ENCODE assay signal across 14 cellular contexts in genomic region chrX:153931151-153931550, GRCh38. TPM values are rescaled to one million over a fixed set of nuclear protein-coding genes. Genes with fewer than 3 reads are reported as not detected.
DNase-seq lines count a peak whose midpoint lies in the region; FAIRE-seq and TF ChIP-seq lines count a peak whose summit lies in the region.
"Had no signal": no experiment of that assay in that cellular context is flagged by ENCODE, and none has a peak within 500 bp of the region (broad histone marks: within the 10 kb centered on the region; RNA-seq: fewer than 3 reads in every experiment).

No MANE protein-coding gene starts in this region.

- peaks cover 33% of the 10 kb centered on the region for H3K4me1 Mint-ChIP-seq in activated CD4-positive, alpha-beta T cell treated with anti-CD3 and anti-CD28 coated beads, Interleukin-2, amount 10 ng/mL, durations not matched to agents 7 days and 5 days
- H3K4me1 Mint-ChIP-seq in activated CD4-positive, alpha-beta memory T cell treated with anti-CD3 and anti-CD28 coated beads, Interleukin-2, amount 10 ng/mL, durations not matched to agents 7 days and 5 days: peaks cover 34% of the 10 kb centered on the region
- peaks cover 19% of the 10 kb centered on the region for H3K4me1 Mint-ChIP-seq in nephron progenitor cell

- no peak for DNase-seq in activated CD4-positive, alpha-beta T cell treated with anti-CD3 and anti-CD28 coated beads, Interleukin-2, amount 10 ng/mL, durations not matched to agents 7 days and 5 days
- no peak for DNase-seq in activated CD4-positive, alpha-beta T cell treated with anti-CD3 and anti-CD28 coated beads, Interleukin-2, amount 50 U/mL, for 4 hours
- no peak for DNase-seq in activated CD4-positive, alpha-beta memory T cell treated with anti-CD3 and anti-CD28 coated beads, Interleukin-2, amount 10 ng/mL, durations not matched to agents 7 days and 5 days
- DNase-seq in nephron progenitor cell (no peak), frontal cortex (ENCODE audit: low spot score in 2 of 2) (no peak)
- DNase-seq in activated CD8-positive, alpha-beta memory T cell treated with anti-CD3 and anti-CD28 coated beads, Interleukin-2, amount 50 U/mL, for 48 hours: no peak
- DNase-seq: hippocampal formation; Kasumi-1; NCI-H1417; occipital lobe; RPMI8226; stimulated activated CD4-positive, alpha-beta T cell treated with anti-CD3 and anti-CD28 coated beads, Interleukin-2, amount 100 ng/mL, for 48 hours; stimulated activated CD8-positive, alpha-beta memory T cell treated with anti-CD3 and anti-CD28 coated beads, Interleukin-4, amount 100 ng/mL, for 48 hours had no signal

- CTCF ChIA-PET in activated CD4-positive, alpha-beta T cell treated with anti-CD3 and anti-CD28 coated beads, Interleukin-2, amount 10 ng/mL, durations not matched to agents 7 days and 5 days (lab: Charles Lee): interaction anchor here (16.0 kb wide), 1 partner anchor 17 kb away, joined by 205 read pairs; the partner anchor contains the start of gene RENBP
- CTCF ChIA-PET in activated CD4-positive, alpha-beta memory T cell treated with anti-CD3 and anti-CD28 coated beads, Interleukin-2, amount 10 ng/mL, durations not matched to agents 7 days and 5 days (lab: Charles Lee): interaction anchor here (10.4 kb wide), 1 partner anchor 17 kb away, joined by 148 read pairs; the partner anchor contains the start of gene RENBP

- no peaks in the 10 kb centered on the region for H3K9me3 Mint-ChIP-seq in activated CD4-positive, alpha-beta T cell treated with anti-CD3 and anti-CD28 coated beads, Interleukin-2, amount 10 ng/mL, durations not matched to agents 7 days and 5 days
- no peaks in the 10 kb centered on the region for H3K9me3 Mint-ChIP-seq in activated CD4-positive, alpha-beta memory T cell treated with anti-CD3 and anti-CD28 coated beads, Interleukin-2, amount 10 ng/mL, durations not matched to agents 7 days and 5 days
- H3K9me3 Mint-ChIP-seq in nephron progenitor cell: peaks cover 51% of the 10 kb centered on the region

- TF ChIP-seq CTCF in nephron progenitor cell (IDR thresholded peaks at IDR 0.05): no peak

- POLR2A ChIA-PET in activated CD4-positive, alpha-beta T cell treated with anti-CD3 and anti-CD28 coated beads, Interleukin-2, amount 10 ng/mL, durations not matched to agents 7 days and 5 days (lab: Charles Lee): no interaction called here
- POLR2A ChIA-PET in activated CD4-positive, alpha-beta memory T cell treated with anti-CD3 and anti-CD28 coated beads, Interleukin-2, amount 10 ng/mL, durations not matched to agents 7 days and 5 days (lab: Charles Lee): interaction anchor here (0.9 to 9.6 kb wide), 2 partner anchors 33 to 39 kb away, joined by 3 to 201 read pairs; partner anchors contain the start of genes HCFC1 and TMEM187

- H3K4me3 Mint-ChIP-seq in activated CD4-positive, alpha-beta T cell treated with anti-CD3 and anti-CD28 coated beads, Interleukin-2, amount 10 ng/mL, durations not matched to agents 7 days and 5 days: no peak overlapping the region
- peak overlapping the region; percentile 10 for H3K4me3 Mint-ChIP-seq in activated CD4-positive, alpha-beta memory T cell treated with anti-CD3 and anti-CD28 coated beads, Interleukin-2, amount 10 ng/mL, durations not matched to agents 7 days and 5 days
- H3K4me3 Mint-ChIP-seq in nephron progenitor cell: no peak overlapping the region

- no peak for FAIRE-seq in frontal cortex (lab: Jason Lieb, UNC)

- H3K27me3 Mint-ChIP-seq in activated CD4-positive, alpha-beta T cell treated with anti-CD3 and anti-CD28 coated beads, Interleukin-2, amount 10 ng/mL, durations not matched to agents 7 days and 5 days: no peaks in the 10 kb centered on the region
- H3K27me3 Mint-ChIP-seq in activated CD4-positive, alpha-beta memory T cell treated with anti-CD3 and anti-CD28 coated beads, Interleukin-2, amount 10 ng/mL, durations not matched to agents 7 days and 5 days: no peaks in the 10 kb centered on the region
- peaks cover 3% of the 10 kb centered on the region for H3K27me3 Mint-ChIP-seq in nephron progenitor cell (ENCODE audit: low read depth, poor library complexity)

- peaks cover 14% of the 10 kb centered on the region for H3K36me3 Mint-ChIP-seq in activated CD4-positive, alpha-beta T cell treated with anti-CD3 and anti-CD28 coated beads, Interleukin-2, amount 10 ng/mL, durations not matched to agents 7 days and 5 days (ENCODE audit: low read depth)
- H3K36me3 Mint-ChIP-seq in activated CD4-positive, alpha-beta memory T cell treated with anti-CD3 and anti-CD28 coated beads, Interleukin-2, amount 10 ng/mL, durations not matched to agents 7 days and 5 days (ENCODE audit: low read depth): peaks cover 21% of the 10 kb centered on the region
- peaks cover 18% of the 10 kb centered on the region for H3K36me3 Mint-ChIP-seq in nephron progenitor cell (ENCODE audit: low read depth)

- H3K27ac Mint-ChIP-seq in activated CD4-positive, alpha-beta T cell treated with anti-CD3 and anti-CD28 coated beads, Interleukin-2, amount 10 ng/mL, durations not matched to agents 7 days and 5 days: peak overlapping the region; percentile 41
- peak overlapping the region; percentile 52 for H3K27ac Mint-ChIP-seq in activated CD4-positive, alpha-beta memory T cell treated with anti-CD3 and anti-CD28 coated beads, Interleukin-2, amount 10 ng/mL, durations not matched to agents 7 days and 5 days
- H3K27ac Mint-ChIP-seq in nephron progenitor cell: peak overlapping the region; percentile 91

RNA-seq across cellular contexts. Expression of gene NAA10, which starts 3.7 kb away (rescaled TPM):
- total RNA-seq in activated CD4-positive, alpha-beta T cell treated with anti-CD3 and anti-CD28 coated beads, Interleukin-2, amount 10 ng/mL, durations not matched to agents 7 days and 5 days: 10 to 100 TPM; 72.9 to 83.2 TPM
- total RNA-seq in activated CD4-positive, alpha-beta memory T cell treated with anti-CD3 and anti-CD28 coated beads, Interleukin-2, amount 10 ng/mL, durations not matched to agents 7 days and 5 days: 10 to 100 TPM; 63.1 to 63.7 TPM
- total RNA-seq in frontal cortex: 21.6 TPM

RNA-seq across cellular contexts. Expression of gene ARHGAP4, which starts 5.1 kb away (rescaled TPM):
- 100 to 1,000 TPM; 303 to 334 TPM for total RNA-seq in activated CD4-positive, alpha-beta T cell treated with anti-CD3 and anti-CD28 coated beads, Interleukin-2, amount 10 ng/mL, durations not matched to agents 7 days and 5 days
- 100 to 1,000 TPM; 262 to 267 TPM for total RNA-seq in activated CD4-positive, alpha-beta memory T cell treated with anti-CD3 and anti-CD28 coated beads, Interleukin-2, amount 10 ng/mL, durations not matched to agents 7 days and 5 days
- total RNA-seq in frontal cortex: 5.7 TPM

RNA-seq across cellular contexts. Expression of gene RENBP, which starts 13.3 kb away (rescaled TPM):
- 10 to 100 TPM; 14.2 to 16.5 TPM for total RNA-seq in activated CD4-positive, alpha-beta T cell treated with anti-CD3 and anti-CD28 coated beads, Interleukin-2, amount 10 ng/mL, durations not matched to agents 7 days and 5 days
- 10 to 100 TPM; 12.1 to 12.8 TPM for total RNA-seq in activated CD4-positive, alpha-beta memory T cell treated with anti-CD3 and anti-CD28 coated beads, Interleukin-2, amount 10 ng/mL, durations not matched to agents 7 days and 5 days
- total RNA-seq in frontal cortex: 2.4 TPM

RNA-seq across cellular contexts. Expression of gene AVPR2, which starts 26.7 kb away (rescaled TPM):
- not detected for total RNA-seq in activated CD4-positive, alpha-beta T cell treated with anti-CD3 and anti-CD28 coated beads, Interleukin-2, amount 10 ng/mL, durations not matched to agents 7 days and 5 days
- total RNA-seq in activated CD4-positive, alpha-beta memory T cell treated with anti-CD3 and anti-CD28 coated beads, Interleukin-2, amount 10 ng/mL, durations not matched to agents 7 days and 5 days: not detected
- not detected for total RNA-seq in frontal cortex
- total RNA-seq: mononuclear cell, occipital lobe had no signal

RNA-seq across cellular contexts. Expression of gene HCFC1, which starts 40.5 kb away (rescaled TPM):
- total RNA-seq in activated CD4-positive, alpha-beta T cell treated with anti-CD3 and anti-CD28 coated beads, Interleukin-2, amount 10 ng/mL, durations not matched to agents 7 days and 5 days: 100 to 1,000 TPM; 116 to 121 TPM
- total RNA-seq in activated CD4-positive, alpha-beta memory T cell treated with anti-CD3 and anti-CD28 coated beads, Interleukin-2, amount 10 ng/mL, durations not matched to agents 7 days and 5 days: 10 to 100 TPM; 88.3 to 93.1 TPM
- total RNA-seq in frontal cortex: 9.4 TPM

Comparison
In these comparisons a context has a peak if more than half of its experiments do, and no peak if none do; other contexts are left out.
1. H3K27ac Mint-ChIP-seq: peak in every context shown above with its lines; median percentile 91 in nephron progenitor cell; 52 in activated CD4-positive, alpha-beta memory T cell treated with anti-CD3 and anti-CD28 coated beads, Interleukin-2, amount 10 ng/mL, durations not matched to agents 7 days and 5 days; 41 in activated CD4-positive, alpha-beta T cell treated with anti-CD3 and anti-CD28 coated beads, Interleukin-2, amount 10 ng/mL, durations not matched to agents 7 days and 5 days.
2. RNA of gene ARHGAP4, which starts 5.1 kb away (total RNA-seq): 303 to 334 TPM in activated CD4-positive, alpha-beta T cell treated with anti-CD3 and anti-CD28 coated beads, Interleukin-2, amount 10 ng/mL, durations not matched to agents 7 days and 5 days and 262 to 267 TPM in activated CD4-positive, alpha-beta memory T cell treated with anti-CD3 and anti-CD28 coated beads, Interleukin-2, amount 10 ng/mL, durations not matched to agents 7 days and 5 days; 5.7 TPM in frontal cortex (single experiment); every median in the first group is over 10 times any median in the second.